ENCODE assay signal across 1 cellular context in the genomic region with DNA sequence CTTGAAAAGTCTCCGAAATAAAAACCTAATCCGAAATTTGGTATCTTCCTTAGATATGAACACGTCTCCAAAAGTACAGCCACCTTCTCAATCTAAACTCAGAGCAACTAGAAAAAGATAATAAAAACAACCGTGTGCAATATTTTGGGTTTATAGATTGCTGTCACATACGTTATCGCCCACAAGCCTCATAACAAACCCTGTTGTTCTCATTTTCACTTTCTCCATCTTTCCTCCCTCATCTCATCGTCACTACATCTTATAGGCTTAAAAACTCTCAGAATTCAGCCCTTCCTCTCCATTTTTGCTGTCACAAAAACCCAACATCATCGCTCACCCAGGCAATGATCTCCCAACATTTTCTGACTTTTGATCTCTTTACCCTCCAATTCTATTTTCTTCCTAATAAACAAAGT.
TF ChIP-seq lines count a peak whose summit lies in the region.

No MANE protein-coding gene starts in this region.

TF ChIP-seq in IMR-90, 13 proteins besides CTCF, POLR2A, EP300 and RAD21 (continued from another document):
- TF ChIP-seq MXI1 (IDR thresholded peaks at IDR 0.05; ENCODE audit: borderline replicate concordance, low read depth, low read length) = no peak
- TF ChIP-seq, protein P1, sequence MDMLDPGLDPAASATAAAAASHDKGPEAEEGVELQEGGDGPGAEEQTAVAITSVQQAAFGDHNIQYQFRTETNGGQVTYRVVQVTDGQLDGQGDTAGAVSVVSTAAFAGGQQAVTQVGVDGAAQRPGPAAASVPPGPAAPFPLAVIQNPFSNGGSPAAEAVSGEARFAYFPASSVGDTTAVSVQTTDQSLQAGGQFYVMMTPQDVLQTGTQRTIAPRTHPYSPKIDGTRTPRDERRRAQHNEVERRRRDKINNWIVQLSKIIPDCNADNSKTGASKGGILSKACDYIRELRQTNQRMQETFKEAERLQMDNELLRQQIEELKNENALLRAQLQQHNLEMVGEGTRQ (IDR thresholded peaks at IDR 0.05; ENCODE audit: low read depth, low read length) = no peak
